1 cellular context compared by ENCODE assay signal in genomic region chr10:19862811-19863515, GRCh38.
TF ChIP-seq lines count a peak whose summit lies in the region.

No MANE protein-coding gene starts in this region.

TF ChIP-seq in SK-N-SH, 30 proteins besides CTCF, POLR2A, EP300 and RAD21 (continued from another document):
- no peak for TF ChIP-seq ZBTB33 (IDR thresholded peaks at IDR 0.05; ENCODE audit: borderline replicate concordance, low read depth)
